1 cellular context compared by ENCODE assay signal in genomic region chr22:45318168-45318557, GRCh38.
TF ChIP-seq lines count a peak whose summit lies in the region.

No MANE protein-coding gene starts in this region.

TF ChIP-seq in K562, 482 proteins besides CTCF, POLR2A, EP300 and RAD21 (continued from another document):
- TF ChIP-seq, protein P1, sequence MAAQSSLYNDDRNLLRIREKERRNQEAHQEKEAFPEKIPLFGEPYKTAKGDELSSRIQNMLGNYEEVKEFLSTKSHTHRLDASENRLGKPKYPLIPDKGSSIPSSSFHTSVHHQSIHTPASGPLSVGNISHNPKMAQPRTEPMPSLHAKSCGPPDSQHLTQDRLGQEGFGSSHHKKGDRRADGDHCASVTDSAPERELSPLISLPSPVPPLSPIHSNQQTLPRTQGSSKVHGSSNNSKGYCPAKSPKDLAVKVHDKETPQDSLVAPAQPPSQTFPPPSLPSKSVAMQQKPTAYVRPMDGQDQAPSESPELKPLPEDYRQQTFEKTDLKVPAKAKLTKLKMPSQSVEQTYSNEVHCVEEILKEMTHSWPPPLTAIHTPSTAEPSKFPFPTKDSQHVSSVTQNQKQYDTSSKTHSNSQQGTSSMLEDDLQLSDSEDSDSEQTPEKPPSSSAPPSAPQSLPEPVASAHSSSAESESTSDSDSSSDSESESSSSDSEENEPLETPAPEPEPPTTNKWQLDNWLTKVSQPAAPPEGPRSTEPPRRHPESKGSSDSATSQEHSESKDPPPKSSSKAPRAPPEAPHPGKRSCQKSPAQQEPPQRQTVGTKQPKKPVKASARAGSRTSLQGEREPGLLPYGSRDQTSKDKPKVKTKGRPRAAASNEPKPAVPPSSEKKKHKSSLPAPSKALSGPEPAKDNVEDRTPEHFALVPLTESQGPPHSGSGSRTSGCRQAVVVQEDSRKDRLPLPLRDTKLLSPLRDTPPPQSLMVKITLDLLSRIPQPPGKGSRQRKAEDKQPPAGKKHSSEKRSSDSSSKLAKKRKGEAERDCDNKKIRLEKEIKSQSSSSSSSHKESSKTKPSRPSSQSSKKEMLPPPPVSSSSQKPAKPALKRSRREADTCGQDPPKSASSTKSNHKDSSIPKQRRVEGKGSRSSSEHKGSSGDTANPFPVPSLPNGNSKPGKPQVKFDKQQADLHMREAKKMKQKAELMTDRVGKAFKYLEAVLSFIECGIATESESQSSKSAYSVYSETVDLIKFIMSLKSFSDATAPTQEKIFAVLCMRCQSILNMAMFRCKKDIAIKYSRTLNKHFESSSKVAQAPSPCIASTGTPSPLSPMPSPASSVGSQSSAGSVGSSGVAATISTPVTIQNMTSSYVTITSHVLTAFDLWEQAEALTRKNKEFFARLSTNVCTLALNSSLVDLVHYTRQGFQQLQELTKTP (IDR thresholded peaks at IDR 0.05; ENCODE audit: low read depth in 1 of 2, partially characterized antibody in 2 of 2) = no peak
- TF ChIP-seq DDX20 (tag; IDR thresholded peaks at IDR 0.05; ENCODE audit: low read depth) (no peak), CREM (IDR thresholded peaks at IDR 0.05; ENCODE audit: low read depth) (peak; percentile 22; the same call in 1 of the 2 replicates), ZNF24 (IDR thresholded peaks at IDR 0.05) (no peak), LCOR (CRISPR knock-in tag; IDR thresholded peaks at IDR 0.05) (no peak), SAP30 (IDR thresholded peaks at IDR 0.05; ENCODE audit: borderline replicate concordance, insufficient read depth, low read depth, low read length, poor library complexity, severe bottlenecking) (no peak), ZNF592 (IDR thresholded peaks at IDR 0.05) (no peak), CTBP1 (IDR thresholded peaks at IDR 0.05; ENCODE audit: borderline replicate concordance) (peak; percentile 39), RFX1 (IDR thresholded peaks at IDR 0.05) (peak; percentile 81), NUFIP1 (IDR thresholded peaks at IDR 0.05; ENCODE audit: partially characterized antibody) (no peak), ZNF384 (IDR thresholded peaks at IDR 0.05; ENCODE audit: low read depth, low read length) (0 out of 2 replicates have a peak, but pooled peaks have one; percentile 41), CHCHD3 (CRISPR knock-in tag; IDR thresholded peaks at IDR 0.05) (no peak), RFX7 (CRISPR knock-in tag; IDR thresholded peaks at IDR 0.05) (no peak), KLF13 (tag; IDR thresholded peaks at IDR 0.05; ENCODE audit: borderline replicate concordance, low read depth) (no peak), MTA1 (IDR thresholded peaks at IDR 0.05; ENCODE audit: borderline replicate concordance) (no peak), TOE1 (IDR thresholded peaks at IDR 0.05; ENCODE audit: borderline replicate concordance) (no peak), TOE1 (CRISPR knock-in tag; IDR thresholded peaks at IDR 0.05; ENCODE audit: borderline replicate concordance, low read depth) (no peak), HDAC2 (IDR thresholded peaks at IDR 0.05) (0 out of 2 replicates have a peak, but pooled peaks have one; percentile 9), CUX1 (CRISPR knock-in tag; IDR thresholded peaks at IDR 0.05) (no peak), ELF1 (tag; IDR thresholded peaks at IDR 0.05) (no peak), ATF1 (CRISPR knock-in tag; IDR thresholded peaks at IDR 0.05) (no peak), ATF1 (tag; IDR thresholded peaks at IDR 0.05) (peak; percentile 54), CEBPG (CRISPR knock-in tag; IDR thresholded peaks at IDR 0.05) (no peak), CEBPG (tag; conservative IDR thresholded peaks at IDR 0.05 in 1 of 2, IDR thresholded peaks at IDR 0.05 in 1 of 2) (peak in 1 of 2 experiments; percentile 39; a peak in 2 of 4 replicates), HDGF (IDR thresholded peaks at IDR 0.05) (no peak), ETS2 (tag; IDR thresholded peaks at IDR 0.05; ENCODE audit: borderline replicate concordance, poor library complexity, severe bottlenecking) (no peak), JUND (IDR thresholded peaks at IDR 0.05; ENCODE audit: borderline replicate concordance, low read depth, low read length) (0 out of 2 replicates have a peak, but pooled peaks have one; percentile 4), JUND (tag; IDR thresholded peaks at IDR 0.05; ENCODE audit: borderline replicate concordance, low read depth, low read length) (no peak), RBM15 (IDR thresholded peaks at IDR 0.05; ENCODE audit: insufficient read depth, low read length) (no peak), SMARCA5 (IDR thresholded peaks at IDR 0.05) (no peak), STAG1 (CRISPR knock-in tag; IDR thresholded peaks at IDR 0.05; ENCODE audit: borderline replicate concordance) (no peak)
- TF ChIP-seq, protein P2, sequence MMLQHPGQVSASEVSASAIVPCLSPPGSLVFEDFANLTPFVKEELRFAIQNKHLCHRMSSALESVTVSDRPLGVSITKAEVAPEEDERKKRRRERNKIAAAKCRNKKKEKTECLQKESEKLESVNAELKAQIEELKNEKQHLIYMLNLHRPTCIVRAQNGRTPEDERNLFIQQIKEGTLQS (IDR thresholded peaks at IDR 0.05) = peak; percentile 72
- TF ChIP-seq, protein P2 (CRISPR knock-in tag; conservative IDR thresholded peaks at IDR 0.05) = no peak
- TF ChIP-seq, protein P3, sequence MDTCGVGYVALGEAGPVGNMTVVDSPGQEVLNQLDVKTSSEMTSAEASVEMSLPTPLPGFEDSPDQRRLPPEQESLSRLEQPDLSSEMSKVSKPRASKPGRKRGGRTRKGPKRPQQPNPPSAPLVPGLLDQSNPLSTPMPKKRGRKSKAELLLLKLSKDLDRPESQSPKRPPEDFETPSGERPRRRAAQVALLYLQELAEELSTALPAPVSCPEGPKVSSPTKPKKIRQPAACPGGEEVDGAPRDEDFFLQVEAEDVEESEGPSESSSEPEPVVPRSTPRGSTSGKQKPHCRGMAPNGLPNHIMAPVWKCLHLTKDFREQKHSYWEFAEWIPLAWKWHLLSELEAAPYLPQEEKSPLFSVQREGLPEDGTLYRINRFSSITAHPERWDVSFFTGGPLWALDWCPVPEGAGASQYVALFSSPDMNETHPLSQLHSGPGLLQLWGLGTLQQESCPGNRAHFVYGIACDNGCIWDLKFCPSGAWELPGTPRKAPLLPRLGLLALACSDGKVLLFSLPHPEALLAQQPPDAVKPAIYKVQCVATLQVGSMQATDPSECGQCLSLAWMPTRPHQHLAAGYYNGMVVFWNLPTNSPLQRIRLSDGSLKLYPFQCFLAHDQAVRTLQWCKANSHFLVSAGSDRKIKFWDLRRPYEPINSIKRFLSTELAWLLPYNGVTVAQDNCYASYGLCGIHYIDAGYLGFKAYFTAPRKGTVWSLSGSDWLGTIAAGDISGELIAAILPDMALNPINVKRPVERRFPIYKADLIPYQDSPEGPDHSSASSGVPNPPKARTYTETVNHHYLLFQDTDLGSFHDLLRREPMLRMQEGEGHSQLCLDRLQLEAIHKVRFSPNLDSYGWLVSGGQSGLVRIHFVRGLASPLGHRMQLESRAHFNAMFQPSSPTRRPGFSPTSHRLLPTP (IDR thresholded peaks at IDR 0.05; ENCODE audit: borderline replicate concordance, extremely low read depth, insufficient read length) = no peak
TF ChIP-seq in K562: peak in this region for 13.
